In genomic region chr10:47031251-47031952, GRCh38 we compare ENCODE assay signal across 11 cellular contexts.
DNase-seq lines count a peak whose midpoint lies in the region; ATAC-seq and TF ChIP-seq lines count a peak whose summit lies in the region.
"Had no signal": no experiment of that assay in that cellular context is flagged by ENCODE, and none has a peak within 500 bp of the region (broad histone marks: within the 10 kb centered on the region; RNA-seq: fewer than 3 reads in every experiment).

No MANE protein-coding gene starts in this region.

- H3K9me3 ChIP-seq in right atrium auricular region: no peaks in the 10 kb centered on the region
- H3K9me3 ChIP-seq in upper lobe of right lung: no peaks in the 10 kb centered on the region

- H3K9me3 Mint-ChIP-seq in activated T-cell treated with anti-CD3 and anti-CD28 coated beads, Interleukin-2, amount 50 U/mL, for 4 hours: no peaks in the 10 kb centered on the region
- H3K9me3 Mint-ChIP-seq: CD4-positive, alpha-beta T cell; central memory CD8-positive, alpha-beta T cell had no signal

- intact Hi-C loops in upper lobe of right lung (cut with DNase I): no loop called here

- H3K27me3 ChIP-seq in right atrium auricular region: no peaks in the 10 kb centered on the region
- no peaks in the 10 kb centered on the region for H3K27me3 ChIP-seq in upper lobe of right lung

- TF ChIP-seq CTCF in right atrium auricular region (IDR thresholded peaks at IDR 0.05) (no peak), upper lobe of right lung (IDR thresholded peaks at IDR 0.05) (no peak)

- H3K4me1 ChIP-seq in right atrium auricular region (no peaks in the 10 kb centered on the region), upper lobe of right lung (no peaks in the 10 kb centered on the region)

- H3K27me3 Mint-ChIP-seq in activated T-cell treated with anti-CD3 and anti-CD28 coated beads, Interleukin-2, amount 50 U/mL, for 4 hours (ENCODE audit: low read depth): no peaks in the 10 kb centered on the region
- H3K27me3 Mint-ChIP-seq: CD4-positive, alpha-beta T cell; central memory CD8-positive, alpha-beta T cell had no signal

- H3K36me3 ChIP-seq in right atrium auricular region: no peaks in the 10 kb centered on the region
- no peaks in the 10 kb centered on the region for H3K36me3 ChIP-seq in upper lobe of right lung

- DNase-seq in activated T-cell treated with anti-CD3 and anti-CD28 coated beads, Interleukin-2, amount 50 U/mL, for 1 hour: peak; percentile 1
- DNase-seq in activated T-cell treated with anti-CD3 and anti-CD28 coated beads, Interleukin-2, amount 50 U/mL, for 4 hours: no peak
- DNase-seq in RPMI7951 (ENCODE audit: low read depth) (peak; percentile 11), right atrium auricular region (ENCODE audit: low spot score) (peak; percentile 55), upper lobe of right lung (peak; percentile 39), KG1 (lab: John Stamatoyannopoulos, UW) (no peak), NCI-H1105 treated with DMSO at 0.1 percent for 48 hours (lab: John Stamatoyannopoulos, UW) (no peak)
- DNase-seq: NCI-H446 treated with DMSO at 0.1 percent for 48 hours had no signal

- no peak overlapping the region for H3K4me3 Mint-ChIP-seq in activated T-cell treated with anti-CD3 and anti-CD28 coated beads, Interleukin-2, amount 50 U/mL, for 4 hours
- H3K4me3 Mint-ChIP-seq: CD4-positive, alpha-beta T cell; central memory CD8-positive, alpha-beta T cell had no signal

- no peaks in the 10 kb centered on the region for H3K4me1 Mint-ChIP-seq in activated T-cell treated with anti-CD3 and anti-CD28 coated beads, Interleukin-2, amount 50 U/mL, for 4 hours (ENCODE audit: low read depth)
- H3K4me1 Mint-ChIP-seq: central memory CD8-positive, alpha-beta T cell had no signal

- H3K4me3 ChIP-seq in right atrium auricular region (no peak overlapping the region), upper lobe of right lung (no peak overlapping the region)

- ATAC-seq in activated T-cell treated with anti-CD3 and anti-CD28 coated beads, Interleukin-2, amount 50 U/mL, for 4 hours: no peak
- ATAC-seq in upper lobe of right lung: no peak
- ATAC-seq in activated CD4-positive, CD25-positive, alpha-beta regulatory T cell treated with anti-CD3 and anti-CD28 coated beads, Interleukin-2, amount 50 U/mL, for 24 hours: no peak

- no peaks in the 10 kb centered on the region for H3K36me3 Mint-ChIP-seq in activated T-cell treated with anti-CD3 and anti-CD28 coated beads, Interleukin-2, amount 50 U/mL, for 4 hours (ENCODE audit: insufficient read depth)

- H3K27ac ChIP-seq in right atrium auricular region (peak overlapping the region; percentile 7 to 17), upper lobe of right lung (no peak overlapping the region)

Comparison
In these comparisons a context has a peak if more than half of its experiments do, and no peak if none do; other contexts are left out.
1. DNase-seq: peak in activated T-cell treated with anti-CD3 and anti-CD28 coated beads, Interleukin-2, amount 50 U/mL, for 1 hour (single experiment), RPMI7951 (single experiment), right atrium auricular region (single experiment) and upper lobe of right lung (single experiment); none in activated T-cell treated with anti-CD3 and anti-CD28 coated beads, Interleukin-2, amount 50 U/mL, for 4 hours (single experiment), KG1 (single experiment) and NCI-H1105 treated with DMSO at 0.1 percent for 48 hours (single experiment).